ENCODE assay signal across 24 cellular contexts in genomic region chr5:161302557-161302956, GRCh38.
"Had no signal": no experiment of that assay in that cellular context is flagged by ENCODE, and none has a peak within 500 bp of the region (broad histone marks: within the 10 kb centered on the region; RNA-seq: fewer than 3 reads in every experiment).

No MANE protein-coding gene starts in this region.

- H3K27ac Mint-ChIP-seq: activated naive CD4-positive, alpha-beta T cell treated with anti-CD3 and anti-CD28 coated beads, Interleukin-2, amount 10 ng/mL, durations not matched to agents 7 days and 5 days; activated naive CD8-positive, alpha-beta T cell treated with anti-CD3 and anti-CD28 coated beads, Interleukin-2, amount 50 U/mL, for 24 hours; endodermal cell; progenitor cell of endocrine pancreas; stimulated activated effector memory CD8-positive, alpha-beta T cell treated with anti-CD3 and anti-CD28 coated beads, Interleukin-12 subunit alpha, Interleukin-12 subunit beta, amount 100 ng/mL, for 72 hours had no signal

- H3K4me3 Mint-ChIP-seq: activated naive CD4-positive, alpha-beta T cell treated with anti-CD3 and anti-CD28 coated beads, Interleukin-2, amount 10 ng/mL, durations not matched to agents 7 days and 5 days; activated naive CD8-positive, alpha-beta T cell treated with anti-CD3 and anti-CD28 coated beads, Interleukin-2, amount 50 U/mL, for 24 hours; central memory CD8-positive, alpha-beta T cell; endodermal cell; neural crest cell; stimulated activated effector memory CD8-positive, alpha-beta T cell treated with anti-CD3 and anti-CD28 coated beads, Interleukin-12 subunit alpha, Interleukin-12 subunit beta, amount 100 ng/mL, for 72 hours had no signal

- H3K36me3 ChIP-seq: brain microvascular endothelial cell, colonic mucosa, thyroid gland, WERI-Rb-1 had no signal

- H3K27me3 ChIP-seq: brain microvascular endothelial cell, colonic mucosa, thyroid gland had no signal

- H3K4me1 ChIP-seq: colonic mucosa, thyroid gland had no signal

- H3K36me3 Mint-ChIP-seq: activated naive CD4-positive, alpha-beta T cell treated with anti-CD3 and anti-CD28 coated beads, Interleukin-2, amount 10 ng/mL, durations not matched to agents 7 days and 5 days; stimulated activated effector memory CD8-positive, alpha-beta T cell treated with anti-CD3 and anti-CD28 coated beads, Interleukin-12 subunit alpha, Interleukin-12 subunit beta, amount 100 ng/mL, for 72 hours had no signal

- ATAC-seq: activated naive CD8-positive, alpha-beta T cell treated with anti-CD3 and anti-CD28 coated beads, Interleukin-2, amount 50 U/mL, for 24 hours; left lobe of liver; sciatic nerve; stimulated activated effector memory CD8-positive, alpha-beta T cell treated with anti-CD3 and anti-CD28 coated beads, Interleukin-12 subunit alpha, Interleukin-12 subunit beta, amount 100 ng/mL, for 72 hours had no signal

- H3K27me3 Mint-ChIP-seq: activated naive CD4-positive, alpha-beta T cell treated with anti-CD3 and anti-CD28 coated beads, Interleukin-2, amount 10 ng/mL, durations not matched to agents 7 days and 5 days; activated naive CD8-positive, alpha-beta T cell treated with anti-CD3 and anti-CD28 coated beads, Interleukin-2, amount 50 U/mL, for 24 hours; central memory CD8-positive, alpha-beta T cell had no signal

- DNase-seq: activated CD4-positive, alpha-beta T cell treated with anti-CD3 and anti-CD28 coated beads for 1 hour; activated CD8-positive, alpha-beta memory T cell treated with anti-CD3 and anti-CD28 coated beads for 24 hours; activated CD8-positive, alpha-beta memory T cell treated with anti-CD3 and anti-CD28 coated beads, Interleukin-2, amount 50 U/mL, for 48 hours; activated effector memory CD4-positive, alpha-beta T cell treated with Interleukin-2 at 50 U/mL for 16 hours; activated naive CD4-positive, alpha-beta T cell treated with anti-CD3 and anti-CD28 coated beads, Interleukin-2, amount 10 ng/mL, durations not matched to agents 7 days and 5 days; activated naive CD8-positive, alpha-beta T cell treated with anti-CD3 and anti-CD28 coated beads, Interleukin-2, amount 50 U/mL, for 24 hours; activated T-cell treated with anti-CD3 and anti-CD28 coated beads, Interleukin-2, amount 50 U/mL, for 48 hours; aorta; brain microvascular endothelial cell; colonic mucosa; endodermal cell; foreskin fibroblast; midbrain; stimulated activated CD4-positive, alpha-beta T cell treated with anti-CD3 and anti-CD28 coated beads, Interleukin-4, amount 100 ng/mL, for 24 hours; T-helper 2 cell; thyroid gland; WERI-Rb-1 had no signal

- H3K9me3 ChIP-seq: colonic mucosa, thyroid gland had no signal

- H3K27ac ChIP-seq: brain microvascular endothelial cell, colonic mucosa, epithelial cell of prostate, thyroid gland, WERI-Rb-1 had no signal

- H3K4me1 Mint-ChIP-seq: activated naive CD4-positive, alpha-beta T cell treated with anti-CD3 and anti-CD28 coated beads, Interleukin-2, amount 10 ng/mL, durations not matched to agents 7 days and 5 days; activated naive CD8-positive, alpha-beta T cell treated with anti-CD3 and anti-CD28 coated beads, Interleukin-2, amount 50 U/mL, for 24 hours; central memory CD8-positive, alpha-beta T cell; neural crest cell; stimulated activated effector memory CD8-positive, alpha-beta T cell treated with anti-CD3 and anti-CD28 coated beads, Interleukin-12 subunit alpha, Interleukin-12 subunit beta, amount 100 ng/mL, for 72 hours had no signal

- H3K9me3 Mint-ChIP-seq: activated naive CD4-positive, alpha-beta T cell treated with anti-CD3 and anti-CD28 coated beads, Interleukin-2, amount 10 ng/mL, durations not matched to agents 7 days and 5 days had no signal

- H3K4me3 ChIP-seq: colonic mucosa, thyroid gland had no signal
